In the genomic region with DNA sequence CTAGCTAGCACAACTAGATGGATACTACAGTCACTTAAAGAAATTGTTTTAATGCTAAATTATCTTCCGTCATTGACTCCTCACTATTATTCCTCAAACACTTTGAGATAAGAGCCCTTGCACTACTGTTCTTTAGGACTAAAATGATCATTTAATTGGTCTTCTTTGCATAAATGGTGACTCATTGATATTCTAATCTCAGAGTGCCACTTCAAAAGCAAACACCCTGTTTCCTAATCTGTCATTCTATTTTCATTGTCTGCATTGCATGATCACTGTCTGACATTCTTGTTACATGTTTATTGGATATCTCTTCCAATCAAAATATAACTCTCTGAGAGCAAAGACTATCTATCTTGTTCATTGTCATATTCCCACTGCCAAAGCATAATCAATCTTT, we compare ENCODE assay signal across 25 cellular contexts.
"Had no signal": no experiment of that assay in that cellular context is flagged by ENCODE, and none has a peak within 500 bp of the region (broad histone marks: within the 10 kb centered on the region; RNA-seq: fewer than 3 reads in every experiment).

No MANE protein-coding gene starts in this region.

- H3K4me3 ChIP-seq: left lung, lower lobe of right lung, pancreas, prostate gland, skin epidermis, suprapubic skin, thoracic aorta, tibial artery, upper lobe of right lung had no signal

- H3K36me3 ChIP-seq: left lung, pancreas, prostate gland, thoracic aorta, tibial artery, upper lobe of right lung had no signal

- ATAC-seq: left colon; left lung; lower lobe of right lung; naive thymus-derived CD8-positive, alpha-beta T cell; pancreas; right cardiac atrium; sciatic nerve; stimulated activated effector memory CD8-positive, alpha-beta T cell treated with anti-CD3 and anti-CD28 coated beads, Interleukin-12 subunit alpha, Interleukin-12 subunit beta, amount 100 ng/mL, for 72 hours; upper lobe of right lung had no signal

- H3K9me3 ChIP-seq: left lung, lower lobe of right lung, pancreas, prostate gland, suprapubic skin, thoracic aorta, tibial artery, upper lobe of right lung had no signal

- DNase-seq: immature natural killer cell; kidney; left colon; left lung; lower lobe of right lung; mammary epithelial cell; mesenchymal stem cell; naive thymus-derived CD8-positive, alpha-beta T cell; nucleus accumbens; pancreas; posterior cingulate gyrus; retina; right cardiac atrium; stimulated activated CD4-positive, alpha-beta T cell treated with anti-CD3 and anti-CD28 coated beads, Interleukin-12 subunit alpha, Interleukin-12 subunit beta, amount 100 ng/mL, for 4 hours; stimulated activated CD4-positive, alpha-beta T cell treated with anti-CD3 and anti-CD28 coated beads, Interleukin-4, amount 100 ng/mL, for 24 hours; stimulated activated naive CD4-positive, alpha-beta T cell; tibial artery; trophoblast cell; upper lobe of right lung had no signal

- H3K27me3 ChIP-seq: left lung, pancreas, suprapubic skin, tibial artery, upper lobe of right lung had no signal

- H3K4me1 ChIP-seq: left lung, lower lobe of right lung, pancreas, prostate gland, suprapubic skin, upper lobe of right lung had no signal

- H3K27ac ChIP-seq: left lung, lower lobe of right lung, pancreas, prostate gland, skin epidermis, suprapubic skin, thoracic aorta, tibial artery, upper lobe of right lung had no signal
